ENCODE assay signal across 20 cellular contexts in genomic region chr20:17676378-17676759, GRCh38. TPM values are rescaled to one million over a fixed set of nuclear protein-coding genes. Genes with fewer than 3 reads are reported as not detected.
DNase-seq lines count a peak whose midpoint lies in the region; ATAC-seq, FAIRE-seq and TF ChIP-seq lines count a peak whose summit lies in the region.
"Had no signal": no experiment of that assay in that cellular context is flagged by ENCODE, and none has a peak within 500 bp of the region (broad histone marks: within the 10 kb centered on the region; RNA-seq: fewer than 3 reads in every experiment).

No MANE protein-coding gene starts in this region.

- H3K27me3 ChIP-seq in fibroblast of lung (ENCODE audit: control insufficient read depth, insufficient read depth, low read length) (no peaks in the 10 kb centered on the region), smooth muscle cell (ENCODE audit: low read depth) (no peaks in the 10 kb centered on the region)

- peaks cover 17% of the 10 kb centered on the region for H3F3A ChIP-seq in smooth muscle cell (ENCODE audit: low read depth)

- no peak overlapping the region for H3K4me3 Mint-ChIP-seq in activated T-helper 17 cell treated with anti-CD3 and anti-CD28 coated beads, Interleukin-2, amount 50 U/mL, for 72 hours
- H3K4me3 Mint-ChIP-seq in activated naive CD4-positive, alpha-beta T cell treated with anti-CD3 and anti-CD28 coated beads, Interleukin-2, amount 10 ng/mL, durations not matched to agents 7 days and 5 days: no peak overlapping the region

- H3K36me3 ChIP-seq in fibroblast of lung (ENCODE audit: control insufficient read depth, insufficient read depth, low read length) (peaks cover 12% of the 10 kb centered on the region), smooth muscle cell (ENCODE audit: low read depth) (peaks cover 4% of the 10 kb centered on the region)

- CTCF ChIA-PET in activated naive CD4-positive, alpha-beta T cell treated with anti-CD3 and anti-CD28 coated beads, Interleukin-2, amount 10 ng/mL, durations not matched to agents 7 days and 5 days (lab: Charles Lee): interaction anchor here (0.9 kb wide), 1 partner anchor 10 kb away, joined by 3 read pairs; no protein-coding TSS in a partner anchor

- H4K20me1 ChIP-seq in fibroblast of lung (ENCODE audit: control insufficient read depth, extremely low read depth, insufficient read depth, low read length) (peaks cover 2% of the 10 kb centered on the region), smooth muscle cell (ENCODE audit: low read depth) (peaks cover 97% of the 10 kb centered on the region)

- H3K9ac ChIP-seq in fibroblast of lung (ENCODE audit: insufficient read depth, low read length) (no peak overlapping the region), smooth muscle cell (ENCODE audit: low read depth) (no peak overlapping the region)

- H3K4me1 ChIP-seq in fibroblast of lung (ENCODE audit: control insufficient read depth, extremely low read depth, insufficient read depth, low read length): peaks cover 20% of the 10 kb centered on the region
- peaks cover 10% of the 10 kb centered on the region for H3K4me1 ChIP-seq in smooth muscle cell (ENCODE audit: low read depth)

- no peak overlapping the region for H2AFZ ChIP-seq in fibroblast of lung (ENCODE audit: low read length)
- H2AFZ ChIP-seq in smooth muscle cell (ENCODE audit: low read depth): no peak overlapping the region
- H2AFZ ChIP-seq: PC-9 had no signal

- H3K4me2 ChIP-seq in fibroblast of lung (ENCODE audit: extremely low read depth, insufficient read depth, low read length) (no peak overlapping the region), smooth muscle cell (no peak overlapping the region)
- H3K4me2 ChIP-seq: PC-9 had no signal

- peak overlapping the region; percentile 13 for H3K27ac Mint-ChIP-seq in activated T-helper 17 cell treated with anti-CD3 and anti-CD28 coated beads, Interleukin-2, amount 50 U/mL, for 72 hours
- H3K27ac Mint-ChIP-seq in activated naive CD4-positive, alpha-beta T cell treated with anti-CD3 and anti-CD28 coated beads, Interleukin-2, amount 10 ng/mL, durations not matched to agents 7 days and 5 days: no peak overlapping the region

- H3K4me3 ChIP-seq in fibroblast of lung (replicated peaks in 1 of 4; ENCODE audit: control extremely low read depth in 1 of 4, insufficient read depth in 1 of 4, low read depth in 3 of 4, low read length in 4 of 4): no peak overlapping the region
- no peak overlapping the region for H3K4me3 ChIP-seq in smooth muscle cell
- H3K4me3 ChIP-seq: GM12878, PC-9 had no signal

- H3K27me3 Mint-ChIP-seq in activated T-helper 17 cell treated with anti-CD3 and anti-CD28 coated beads, Interleukin-2, amount 50 U/mL, for 72 hours: no peaks in the 10 kb centered on the region
- no peaks in the 10 kb centered on the region for H3K27me3 Mint-ChIP-seq in activated naive CD4-positive, alpha-beta T cell treated with anti-CD3 and anti-CD28 coated beads, Interleukin-2, amount 10 ng/mL, durations not matched to agents 7 days and 5 days

- peak; percentile 28 for FAIRE-seq in GM12891 (lab: Jason Lieb, UNC)
- FAIRE-seq: A204.1, GM12878, GM19239 had no signal

- peaks cover 96% of the 10 kb centered on the region for H3K79me2 ChIP-seq in fibroblast of lung (ENCODE audit: control insufficient read depth, insufficient read depth, low read length)
- peaks cover 97% of the 10 kb centered on the region for H3K79me2 ChIP-seq in smooth muscle cell (ENCODE audit: low read depth)

- H3K27ac ChIP-seq in fibroblast of lung (ENCODE audit: insufficient read depth, low read length): peak overlapping the region; percentile 24
- H3K27ac ChIP-seq in smooth muscle cell (ENCODE audit: low read depth): peak overlapping the region; percentile 80
- H3K27ac ChIP-seq: HL-60, PC-9 had no signal

- ATAC-seq in activated T-helper 17 cell treated with anti-CD3 and anti-CD28 coated beads, Interleukin-2, amount 50 U/mL, for 72 hours (replicated peaks): no peak
- no peak for ATAC-seq in GM18858 (IDR thresholded peaks at IDR 0.05; ENCODE audit: unreplicated experiment)
- ATAC-seq: GM12878, Right ventricle myocardium inferior had no signal

- no peaks in the 10 kb centered on the region for H3K9me3 ChIP-seq in fibroblast of lung (ENCODE audit: control insufficient read depth, insufficient read depth, low read depth, low read length)
- no peaks in the 10 kb centered on the region for H3K9me3 ChIP-seq in smooth muscle cell (replicated peaks; ENCODE audit: low read depth)

- WGBS in smooth muscle cell (ENCODE audit: low lambda C conversion rate): 88% methylated on average over 4 of the region's 4 CpGs

- no peak for TF ChIP-seq POLR2A in GM12891 (IDR thresholded peaks at IDR 0.05; ENCODE audit: low read depth, low read length)

- peaks cover 29% of the 10 kb centered on the region for H3K36me3 Mint-ChIP-seq in activated T-helper 17 cell treated with anti-CD3 and anti-CD28 coated beads, Interleukin-2, amount 50 U/mL, for 72 hours (ENCODE audit: low read depth)
- H3K36me3 Mint-ChIP-seq in activated naive CD4-positive, alpha-beta T cell treated with anti-CD3 and anti-CD28 coated beads, Interleukin-2, amount 10 ng/mL, durations not matched to agents 7 days and 5 days: peaks cover 27% of the 10 kb centered on the region

- no peaks in the 10 kb centered on the region for H3K9me3 Mint-ChIP-seq in activated T-helper 17 cell treated with anti-CD3 and anti-CD28 coated beads, Interleukin-2, amount 50 U/mL, for 72 hours
- H3K9me3 Mint-ChIP-seq in activated naive CD4-positive, alpha-beta T cell treated with anti-CD3 and anti-CD28 coated beads, Interleukin-2, amount 10 ng/mL, durations not matched to agents 7 days and 5 days: no peaks in the 10 kb centered on the region

- TF ChIP-seq CTCF in fibroblast of lung (conservative IDR thresholded peaks at IDR 0.05 in 1 of 2, IDR thresholded peaks at IDR 0.05 in 1 of 2; ENCODE audit: low read depth in 1 of 2, low read length in 2 of 2) (no peak), smooth muscle cell (IDR thresholded peaks at IDR 0.05; ENCODE audit: borderline replicate concordance, insufficient read depth, poor library complexity, severe bottlenecking) (no peak)

- DNase-seq in GM12891 (ENCODE audit: insufficient read length, low spot score) (no peak), fibroblast of lung (ENCODE audit: low read depth in 2 of 2) (no peak), smooth muscle cell (lab: John Stamatoyannopoulos, UW; ENCODE audit: unreplicated experiment) (no peak), NCI-H345 treated with DMSO at 0.1 percent for 48 hours (lab: John Stamatoyannopoulos, UW; ENCODE audit: unreplicated experiment) (no peak), NCI-H128 (lab: John Stamatoyannopoulos, UW; ENCODE audit: unreplicated experiment) (no peak)
- DNase-seq in activated naive CD4-positive, alpha-beta T cell treated with anti-CD3 and anti-CD28 coated beads, Interleukin-2, amount 10 ng/mL, durations not matched to agents 7 days and 5 days: no peak
- DNase-seq: C1 segment of cervical spinal cord, KBM-7, NCI-H1048, NCI-H345, NCI-H69, PC-9 had no signal

- H3K4me1 Mint-ChIP-seq in activated T-helper 17 cell treated with anti-CD3 and anti-CD28 coated beads, Interleukin-2, amount 50 U/mL, for 72 hours: peaks cover 21% of the 10 kb centered on the region
- H3K4me1 Mint-ChIP-seq in activated naive CD4-positive, alpha-beta T cell treated with anti-CD3 and anti-CD28 coated beads, Interleukin-2, amount 10 ng/mL, durations not matched to agents 7 days and 5 days: peaks cover 32% of the 10 kb centered on the region

TF ChIP-seq in GM12891, 5 proteins besides CTCF, POLR2A, EP300 and RAD21:
- TF ChIP-seq POLR2AphosphoS5 (IDR thresholded peaks at IDR 0.05; ENCODE audit: low read depth, low read length): no peak
- no peak for TF ChIP-seq POU2F2 (IDR thresholded peaks at IDR 0.05; ENCODE audit: low read depth, low read length)
- TF ChIP-seq TAF1 (IDR thresholded peaks at IDR 0.05; ENCODE audit: low read depth, low read length): no peak
- TF ChIP-seq SPI1 (IDR thresholded peaks at IDR 0.05; ENCODE audit: low read depth, low read length): no peak
- TF ChIP-seq PAX5 (IDR thresholded peaks at IDR 0.05; ENCODE audit: insufficient read depth, low read length, severe bottlenecking): no peak

RNA-seq across cellular contexts. Expression of gene RRBP1, which starts 5.7 kb away (rescaled TPM):
- polyA plus RNA-seq in GM12891 (2012; ENCODE audit: low read depth, missing spikeins): 32.6 TPM
- total RNA-seq in activated T-helper 17 cell treated with anti-CD3 and anti-CD28 coated beads, Interleukin-2, amount 50 U/mL, for 72 hours: 10 to 100 TPM; 21.6 to 32.5 TPM
- total RNA-seq in fibroblast of lung (143 and 233 TPM in 2 replicates), smooth muscle cell (142 and 180 TPM in 2 replicates)
- polyA plus RNA-seq in fibroblast of lung (169 and 191 TPM in 2 replicates), smooth muscle cell (224 and 226 TPM in 2 replicates)
- 307 and 325 TPM in 2 replicates for polyA plus RNA-seq in fibroblast of lung (2012)
- polyA minus RNA-seq in fibroblast of lung (ENCODE audit: low replicate concordance): 161 and 174 TPM in 2 replicates

RNA-seq across cellular contexts. Expression of gene BANF2, which starts 23.4 kb away (rescaled TPM):
- not detected for polyA plus RNA-seq in GM12891 (2012; ENCODE audit: low read depth, missing spikeins)
- not detected for total RNA-seq in activated T-helper 17 cell treated with anti-CD3 and anti-CD28 coated beads, Interleukin-2, amount 50 U/mL, for 72 hours
- total RNA-seq in fibroblast of lung: not detected in 2 replicates
- not detected in 2 replicates for polyA plus RNA-seq in fibroblast of lung
- polyA plus RNA-seq in fibroblast of lung (2012): not detected in 2 replicates
- polyA minus RNA-seq in fibroblast of lung (ENCODE audit: low replicate concordance): not detected in 2 replicates
- total RNA-seq in smooth muscle cell: not detected in 2 replicates
- polyA plus RNA-seq in smooth muscle cell: not detected in 2 replicates
- total RNA-seq: GM12878, M059J, PC-9, Right ventricle myocardium inferior had no signal
- polyA plus RNA-seq: GM12878 had no signal
